In the genomic region with DNA sequence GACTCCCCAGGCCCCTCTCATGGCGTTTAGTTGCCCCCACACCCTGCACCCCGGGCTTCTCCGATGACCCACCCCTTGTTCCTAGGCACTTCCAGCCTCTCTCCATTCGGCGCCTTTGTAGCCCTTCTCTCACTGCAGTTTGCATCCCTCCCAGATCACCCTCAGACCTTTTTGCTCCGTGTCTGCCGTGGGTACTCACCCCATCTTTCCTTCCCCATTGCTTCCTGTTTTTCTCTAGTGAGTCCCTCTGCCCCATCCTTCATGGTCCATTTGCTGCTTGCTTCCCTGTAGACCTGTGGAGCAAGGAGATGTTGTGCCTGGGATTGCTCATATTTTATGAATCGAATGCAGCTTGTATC, we compare ENCODE assay signal across 8 cellular contexts. TPM values are rescaled to one million over a fixed set of nuclear protein-coding genes. Genes with fewer than 3 reads are reported as not detected.
DNase-seq lines count a peak whose midpoint lies in the region; ATAC-seq, FAIRE-seq and TF ChIP-seq lines count a peak whose summit lies in the region.

No MANE protein-coding gene starts in this region.

- H3K36me3 ChIP-seq in Peyer's patch (peaks cover 0 to 43% (median 0%) of the 10 kb centered on the region in 3 donors), parathyroid adenoma (ENCODE audit: control insufficient read depth, insufficient read depth, low read length) (no peaks in the 10 kb centered on the region)

- peak overlapping the region; percentile 74 to 90 (median 85) for H3K27ac ChIP-seq in Peyer's patch
- peak overlapping the region; percentile 77 for H3K27ac ChIP-seq in parathyroid adenoma

- DNase-seq in NOMO-1 (lab: John Stamatoyannopoulos, UW; ENCODE audit: unreplicated experiment in 2 of 2) (peak; percentile 28 to 49), NOMO-1 treated with dmso at 0.1 percent for 144 hours (lab: John Stamatoyannopoulos, UW; ENCODE audit: unreplicated experiment) (no peak), Peyer's patch (peak in 1 of 3 donors; percentile 38), hypothalamus (lab: John Stamatoyannopoulos, UW) (no peak), GM12891 (ENCODE audit: insufficient read length, low spot score) (no peak), retina (no peak)

- H3K79me2 ChIP-seq in parathyroid adenoma = peaks cover 35% of the 10 kb centered on the region

- no peak for FAIRE-seq in GM12891 (lab: Jason Lieb, UNC)

- H3K4me3 ChIP-seq in Peyer's patch (peak overlapping the region; percentile 62 to 97 (median 86)), parathyroid adenoma (ENCODE audit: low read depth, low read length) (peak overlapping the region; percentile 73)

- peak; percentile 15 for ATAC-seq in esophagus mucosa

- H3K4me1 ChIP-seq in Peyer's patch (peaks cover 0 to 17% (median 6%) of the 10 kb centered on the region in 4 donors), parathyroid adenoma (peaks cover 11% of the 10 kb centered on the region)

- peak overlapping the region; percentile 63 for H3K9ac ChIP-seq in parathyroid adenoma

- TF ChIP-seq POLR2A in Peyer's patch (IDR thresholded peaks at IDR 0.05) = no peak
- no peak for TF ChIP-seq POLR2A in GM12891 (IDR thresholded peaks at IDR 0.05; ENCODE audit: low read depth, low read length)

- TF ChIP-seq CTCF in Peyer's patch (IDR thresholded peaks at IDR 0.05) (no peak), parathyroid adenoma (IDR thresholded peaks at IDR 0.05) (no peak)

- H2AFZ ChIP-seq in parathyroid adenoma = peak overlapping the region; percentile 71

- no peaks in the 10 kb centered on the region for H3K27me3 ChIP-seq in Peyer's patch
- no peaks in the 10 kb centered on the region for H3K27me3 ChIP-seq in parathyroid adenoma (ENCODE audit: control insufficient read depth, insufficient read depth, low read length)

- H3K4me2 ChIP-seq in parathyroid adenoma (ENCODE audit: low read length) = peak overlapping the region; percentile 79

- no peaks in the 10 kb centered on the region for H3K9me3 ChIP-seq in Peyer's patch
- H3K9me3 ChIP-seq in parathyroid adenoma (ENCODE audit: control insufficient read depth, low read length) = no peaks in the 10 kb centered on the region

TF ChIP-seq in GM12891, 5 proteins besides CTCF, POLR2A, EP300 and RAD21:
- no peak for TF ChIP-seq POLR2AphosphoS5 (IDR thresholded peaks at IDR 0.05; ENCODE audit: low read depth, low read length)
- no peak for TF ChIP-seq SPI1 (IDR thresholded peaks at IDR 0.05; ENCODE audit: low read depth, low read length)
- no peak for TF ChIP-seq POU2F2 (IDR thresholded peaks at IDR 0.05; ENCODE audit: low read depth, low read length)
- TF ChIP-seq PAX5 (IDR thresholded peaks at IDR 0.05; ENCODE audit: insufficient read depth, low read length, severe bottlenecking) = no peak
- no peak for TF ChIP-seq TAF1 (IDR thresholded peaks at IDR 0.05; ENCODE audit: low read depth, low read length)
TF ChIP-seq in GM12891: peak in this region for 0.

RNA-seq across cellular contexts. Expression of a gene that starts 0.6 kb away (rescaled TPM):
- total RNA-seq in Peyer's patch (10 to 100 TPM; 15.7 to 27.7 (median 22.4) TPM), esophagus mucosa (39.0 TPM)
- polyA plus RNA-seq in GM12891 (2012; ENCODE audit: low read depth, missing spikeins) = 39.3 TPM

RNA-seq across cellular contexts. Expression of a gene that starts 21.2 kb away (rescaled TPM):
- total RNA-seq in Peyer's patch (1 to 10 TPM in 2 of 4 donors, under 1 TPM in 1, not detected in 1; 0.35 to 8.3 (median 1.1) TPM), esophagus mucosa (0.24 TPM)
- polyA plus RNA-seq in GM12891 (2012; ENCODE audit: low read depth, missing spikeins) = 0.17 TPM

RNA-seq across cellular contexts. Expression of a gene that starts 22.5 kb away (rescaled TPM):
- total RNA-seq in Peyer's patch (not detected), esophagus mucosa (0.08 TPM)
- 0.54 TPM for polyA plus RNA-seq in GM12891 (2012; ENCODE audit: low read depth, missing spikeins)

RNA-seq across cellular contexts. Expression of a gene that starts 36.6 kb away (rescaled TPM):
- total RNA-seq in Peyer's patch = not detected
- total RNA-seq in esophagus mucosa = 9.6 TPM
- polyA plus RNA-seq in GM12891 (2012; ENCODE audit: low read depth, missing spikeins) = 0.58 TPM

RNA-seq across cellular contexts. Expression of a gene that starts 50.0 kb away (rescaled TPM):
- not detected for total RNA-seq in Peyer's patch
- 29.7 TPM for total RNA-seq in esophagus mucosa
- polyA plus RNA-seq in GM12891 (2012; ENCODE audit: low read depth, missing spikeins) = 0.13 TPM

Comparison
In these comparisons a context has a peak if more than half of its experiments do, and no peak if none do; other contexts are left out.
1. DNase-seq: peak in NOMO-1 (2 of 2); none in NOMO-1 treated with dmso at 0.1 percent for 144 hours (single experiment), hypothalamus (0 of 51), GM12891 (single experiment) and retina (single experiment).